Comparison of ENCODE assay signal across 10 cellular contexts in genomic region chr1:244350027-244350426, GRCh38.
A peak's percentile ranks its signal among the peaks of the same experiment; 100 is the strongest.
DNase-seq lines count a peak whose midpoint lies in the region; ATAC-seq, FAIRE-seq and TF ChIP-seq lines count a peak whose summit lies in the region.
"Had no signal": no experiment of that assay in that cellular context is flagged by ENCODE, and none has a peak within 500 bp of the region (broad histone marks: within the 10 kb centered on the region; RNA-seq: fewer than 3 reads in every experiment).

No MANE protein-coding gene starts in this region.

- no peaks in the 10 kb centered on the region; the same call in 1 of the 2 replicates for H3K9me3 ChIP-seq in K562 (replicated peaks; ENCODE audit: control insufficient read depth, insufficient read depth, low read depth, low read length)
- H3K9me3 ChIP-seq in testis: no peaks in the 10 kb centered on the region

- no peak overlapping the region for H3K4me2 ChIP-seq in K562 (ENCODE audit: insufficient read depth, low read length)

- intact Hi-C loops in K562 (cut with micrococcal nuclease) (loop anchor here (2.0 kb wide), 1 partner anchor 47 kb away; no protein-coding TSS in a partner anchor), testis (cut with DNase I; ENCODE audit: low total_unique reads) (no loop called here)

- TF ChIP-seq RAD21 in K562 (CRISPR knock-in tag; conservative IDR thresholded peaks at IDR 0.05 in 1 of 2, IDR thresholded peaks at IDR 0.05 in 1 of 2): no peak

- no TSS peak for BruUV-seq in K562 (replicated peaks; lab: Mats Ljungman, UMichigan)

- H4K20me1 ChIP-seq in K562 (replicated peaks; ENCODE audit: control insufficient read depth, insufficient read depth, low read length): no peaks in the 10 kb centered on the region

- 40% methylated on average over 3 of the region's 6 CpGs for WGBS in K562 (ENCODE audit: insufficient coverage, low coverage, missing lambda C conversion rate)
- WGBS in testis, 2 donors: 62 to 72% methylated on average over 6 of the region's 6 CpGs

- H3K4me3 ChIP-seq in K562 (no peak overlapping the region), testis (no peak overlapping the region)

- FAIRE-seq in K562 (lab: Jason Lieb, UNC): no peak

- in situ Hi-C loops in K562 (cut with MboI): no loop called here

- no peak for TF ChIP-seq CTCF in K562 (IDR thresholded peaks at IDR 0.05 in 2 of 3, conservative IDR thresholded peaks at IDR 0.05 in 1 of 3; ENCODE audit: insufficient read depth in 2 of 3, low read depth in 1 of 3, low read length in 3 of 3)
- no peak for TF ChIP-seq CTCF in testis (IDR thresholded peaks at IDR 0.05)

- no peaks in the 10 kb centered on the region for H3K79me2 ChIP-seq in K562 (ENCODE audit: control insufficient read depth, insufficient read depth, low read length)

- ATAC-seq in GM18505 (IDR thresholded peaks at IDR 0.05; ENCODE audit: unreplicated experiment) (peak; percentile 76), GM21390 (IDR thresholded peaks at IDR 0.05; ENCODE audit: unreplicated experiment) (peak; percentile 71), HG03378 (IDR thresholded peaks at IDR 0.05; ENCODE audit: unreplicated experiment) (peak; percentile 81), K562 (no peak)

- peak; percentile 43 for TF ChIP-seq POLR2A in GM18505 (IDR thresholded peaks at IDR 0.05; ENCODE audit: borderline replicate concordance, extremely low read depth, insufficient read depth, insufficient read length)
- no peak for TF ChIP-seq POLR2A in K562 (conservative IDR thresholded peaks at IDR 0.05)
- no peak for TF ChIP-seq POLR2A in testis (IDR thresholded peaks at IDR 0.05)

- H3K27ac ChIP-seq in K562 (ENCODE audit: extremely low read depth, low read depth, low read length) (no peak overlapping the region), testis (no peak overlapping the region)
- H3K27ac ChIP-seq: epithelial cell of prostate had no signal

- CTCF ChIA-PET in K562 (lab: Yijun Ruan, JAX; ENCODE audit: low intra/inter-chr PET ratio): no interaction called here

- POLR2A ChIA-PET in K562 (lab: Yijun Ruan, JAX): interaction anchor here (6.7 kb wide), 1 partner anchor 18 kb away, joined by 45 read pairs; no protein-coding TSS in a partner anchor

- H3K27me3 ChIP-seq in K562 (ENCODE audit: control insufficient read depth in 2 of 2, insufficient read depth in 2 of 2, low read length in 2 of 2): no peaks in the 10 kb centered on the region
- no peaks in the 10 kb centered on the region for H3K27me3 ChIP-seq in testis

- no peak overlapping the region for H3K9ac ChIP-seq in K562 (ENCODE audit: insufficient read depth in 1 of 2, low read depth in 2 of 2, low read length in 2 of 2)

- H3K36me3 ChIP-seq in K562 (ENCODE audit: control insufficient read depth, insufficient read depth, low read length) (no peaks in the 10 kb centered on the region), testis (ENCODE audit: low read depth, missing control alignments) (no peaks in the 10 kb centered on the region)

- H2AFZ ChIP-seq in K562 (ENCODE audit: low read depth, low read length): peak overlapping the region; percentile 2; the same call in 1 of the 2 replicates

- DNase-seq in K562 (ENCODE audit: extremely low read depth in 1 of 4, low spot score in 3 of 4) (no peak), globus pallidus (ENCODE audit: low spot score) (no peak), NCI-H510A (lab: John Stamatoyannopoulos, UW) (no peak), NCI-H1694 treated with DMSO at 0.1 percent for 48 hours (lab: John Stamatoyannopoulos, UW) (no peak), testis (no peak)
- DNase-seq: activated CD4-positive, alpha-beta T cell treated with anti-CD3 and anti-CD28 coated beads for 1 hour had no signal

- H3K4me1 ChIP-seq in K562 (replicated peaks in 1 of 2; ENCODE audit: control insufficient read depth in 2 of 2, insufficient read depth in 2 of 2, low read length in 2 of 2): peaks cover 32 to 61% of the 10 kb centered on the region in 2 experiments
- no peaks in the 10 kb centered on the region for H3K4me1 ChIP-seq in testis

- no peaks in the 10 kb centered on the region for H3K9me1 ChIP-seq in K562 (ENCODE audit: control insufficient read depth, insufficient read depth, low read length)

- no peak for TF ChIP-seq EP300 in K562 (IDR thresholded peaks at IDR 0.05; ENCODE audit: low read length)

TF ChIP-seq in K562, 482 proteins besides CTCF, POLR2A, EP300 and RAD21:
- TF ChIP-seq CHD4 (IDR thresholded peaks at IDR 0.05; ENCODE audit: insufficient read depth, insufficient replicate concordance, low read depth, low read length, poor library complexity, severe bottlenecking) (peak; percentile 29), ZNF449 (CRISPR knock-in tag; IDR thresholded peaks at IDR 0.05) (no peak), RBBP5 (IDR thresholded peaks at IDR 0.05; ENCODE audit: borderline replicate concordance, insufficient read depth, low read length, poor library complexity, severe bottlenecking) (peak; percentile 2), SMAD3 (CRISPR knock-in tag; conservative IDR thresholded peaks at IDR 0.05) (no peak)
TF ChIP-seq in K562: peak in this region for 2.
